In the genomic region with DNA sequence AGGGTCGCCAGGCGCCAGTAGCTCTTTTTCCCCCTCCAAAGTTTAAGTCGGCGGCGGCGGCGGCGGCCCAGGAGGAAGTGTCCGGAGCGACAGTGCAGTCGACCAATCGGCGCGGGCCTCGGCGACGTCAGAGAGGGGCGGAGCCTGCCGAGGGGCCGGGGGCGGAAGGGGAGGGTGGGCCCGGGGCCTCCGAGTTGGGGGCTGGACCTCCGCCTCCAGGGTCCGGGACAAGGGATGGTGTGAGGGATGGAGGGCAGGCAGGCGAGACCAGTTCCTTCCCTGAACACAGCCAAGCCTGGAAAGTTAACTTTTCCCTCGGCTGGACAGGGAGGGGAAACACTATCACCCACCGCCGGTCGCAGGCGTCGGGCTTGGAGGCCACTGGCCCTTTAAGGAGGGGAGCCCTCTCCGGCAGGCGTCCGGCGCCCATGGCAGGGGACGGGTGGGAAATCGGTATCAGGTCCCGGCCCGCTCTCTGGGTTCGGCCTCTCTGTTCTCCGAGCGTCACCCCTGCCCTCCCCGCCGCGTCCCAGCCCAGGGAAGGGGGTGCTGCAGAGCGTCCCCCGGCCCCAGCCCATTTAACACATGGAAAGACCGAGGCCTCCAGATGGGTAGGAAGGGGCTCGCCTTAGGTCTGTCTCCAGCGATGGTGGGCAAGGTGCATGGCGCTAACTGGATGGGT, we compare ENCODE assay signal across 8 cellular contexts. TPM values are rescaled to one million over a fixed set of nuclear protein-coding genes. Genes with fewer than 3 reads are reported as not detected.
DNase-seq lines count a peak whose midpoint lies in the region; ATAC-seq and TF ChIP-seq lines count a peak whose summit lies in the region.

PRKD2 (minus strand) TSS at position 81 of the 682 bp plus-strand sequence. CDS start 744 bp downstream, outside the sequence.

- H3K27ac Mint-ChIP-seq in naive thymus-derived CD4-positive, alpha-beta T cell, result peak within 1 kb of the TSS; percentile 94 to 99 (median 97)
- peak within 1 kb of the TSS; percentile 97 for H3K27ac Mint-ChIP-seq in stimulated activated effector memory CD8-positive, alpha-beta T cell treated with anti-CD3 and anti-CD28 coated beads, Interleukin-12 subunit alpha, Interleukin-12 subunit beta, amount 100 ng/mL, for 72 hours

- H3K27ac ChIP-seq in A673 (ENCODE audit: low read depth, low read length, poor library complexity, severe bottlenecking) (peak within 1 kb of the TSS; percentile 80), HUES6 (ENCODE audit: low read depth, low read length) (peak within 1 kb of the TSS; percentile 49; the same call in 1 of the 2 replicates)
- H3K27ac ChIP-seq in naive thymus-derived CD4-positive, alpha-beta T cell (ENCODE audit: low read depth, low read length), result peak within 1 kb of the TSS; percentile 98

- POLR2A ChIA-PET in A673 (lab: Charles Lee; ENCODE audit: low non-redundant PET), result interaction anchor here (0.6 kb wide), 1 partner anchor 396 kb away, joined by 6 read pairs; no protein-coding TSS in a partner anchor
- POLR2A ChIA-PET in naive thymus-derived CD4-positive, alpha-beta T cell (lab: Charles Lee), result interaction anchor here (0.6 to 1.0 kb wide), 2 partner anchors 105 to 1212 kb away, joined by 3 read pairs; no protein-coding TSS in a partner anchor

- H3K4me3 Mint-ChIP-seq in naive thymus-derived CD4-positive, alpha-beta T cell, result peak within 1 kb of the TSS; percentile 89 to 98 (median 95)
- H3K4me3 Mint-ChIP-seq in stimulated activated effector memory CD8-positive, alpha-beta T cell treated with anti-CD3 and anti-CD28 coated beads, Interleukin-12 subunit alpha, Interleukin-12 subunit beta, amount 100 ng/mL, for 72 hours, result peak within 1 kb of the TSS; percentile 96

- H3K4me3 ChIP-seq in A673 (ENCODE audit: low read depth, low read length, poor library complexity, severe bottlenecking) (peak within 1 kb of the TSS; percentile 73), HUES6 (ENCODE audit: low read depth, low read length) (peak within 1 kb of the TSS; percentile 85)
- H3K4me3 ChIP-seq in naive thymus-derived CD4-positive, alpha-beta T cell (ENCODE audit: low read length), result peak within 1 kb of the TSS; percentile 97

- H3K9me3 Mint-ChIP-seq in naive thymus-derived CD4-positive, alpha-beta T cell, result no peaks in the 10 kb centered on the region
- H3K9me3 Mint-ChIP-seq in stimulated activated effector memory CD8-positive, alpha-beta T cell treated with anti-CD3 and anti-CD28 coated beads, Interleukin-12 subunit alpha, Interleukin-12 subunit beta, amount 100 ng/mL, for 72 hours, result no peaks in the 10 kb centered on the region

- H3K36me3 ChIP-seq in A673 (ENCODE audit: insufficient read depth, low read length, poor library complexity, severe bottlenecking) (peaks cover 18% of the 10 kb centered on the region), HUES6 (ENCODE audit: control insufficient read depth, insufficient read depth, low read length) (peaks cover 35% of the 10 kb centered on the region)
- H3K36me3 ChIP-seq in naive thymus-derived CD4-positive, alpha-beta T cell (ENCODE audit: control insufficient read depth in 2 of 3, insufficient read depth in 3 of 3, low read length in 3 of 3), result peaks cover 0 to 34% (median 0%) of the 10 kb centered on the region in 3 experiments

- H3K4me1 Mint-ChIP-seq in naive thymus-derived CD4-positive, alpha-beta T cell, result peaks cover 30 to 57% (median 45%) of the 10 kb centered on the region in 7 donors
- H3K4me1 Mint-ChIP-seq in stimulated activated effector memory CD8-positive, alpha-beta T cell treated with anti-CD3 and anti-CD28 coated beads, Interleukin-12 subunit alpha, Interleukin-12 subunit beta, amount 100 ng/mL, for 72 hours, result peaks cover 64% of the 10 kb centered on the region

- CTCF ChIA-PET in A673 (lab: Charles Lee), result interaction anchor here (0.6 to 1.0 kb wide), 3 partner anchors 105 to 1195 kb away, joined by 3 to 6 read pairs (median 3); no protein-coding TSS in a partner anchor
- CTCF ChIA-PET in naive thymus-derived CD4-positive, alpha-beta T cell (lab: Charles Lee), result interaction anchor here (0.6 kb wide), 1 partner anchor 1289 kb away, joined by 4 read pairs; no protein-coding TSS in a partner anchor

- H3K27me3 ChIP-seq in A673 (replicated peaks; ENCODE audit: insufficient read depth, low read depth, low read length, poor library complexity) (no peaks in the 10 kb centered on the region), HUES6 (ENCODE audit: control insufficient read depth, insufficient read depth, low read length) (no peaks in the 10 kb centered on the region)
- H3K27me3 ChIP-seq in naive thymus-derived CD4-positive, alpha-beta T cell (ENCODE audit: control insufficient read depth in 2 of 2, insufficient read depth in 2 of 2, low read length in 2 of 2), result no peaks in the 10 kb centered on the region

- no peaks in the 10 kb centered on the region for H3K9me3 ChIP-seq in A673 (ENCODE audit: low read depth, low read length, poor library complexity, severe bottlenecking)
- H3K9me3 ChIP-seq in HUES6 (ENCODE audit: control insufficient read depth, insufficient read depth, low read depth, low read length), result no peaks in the 10 kb centered on the region
- no peaks in the 10 kb centered on the region for H3K9me3 ChIP-seq in naive thymus-derived CD4-positive, alpha-beta T cell (ENCODE audit: control insufficient read depth in 2 of 3, low read length in 3 of 3)

- peaks cover 0 to 41% (median 0%) of the 10 kb centered on the region in 5 donors for H3K36me3 Mint-ChIP-seq in naive thymus-derived CD4-positive, alpha-beta T cell
- H3K36me3 Mint-ChIP-seq in stimulated activated effector memory CD8-positive, alpha-beta T cell treated with anti-CD3 and anti-CD28 coated beads, Interleukin-12 subunit alpha, Interleukin-12 subunit beta, amount 100 ng/mL, for 72 hours, result peaks cover 67% of the 10 kb centered on the region

- intact Hi-C loops in A673 (cut with micrococcal nuclease; ENCODE audit: unreplicated experiment), result no loop called here
- intact Hi-C loops in naive thymus-derived CD4-positive, alpha-beta T cell (cut with micrococcal nuclease), result loop anchor here (2.0 to 10.0 kb wide), 6 partner anchors 70 to 768 kb away; partner anchors contain the start of genes BBC3 (in 1 of the 2), INAFM1 (in 1 of the 2), KPTN (in 1 of the 2) and ZC3H4 (in 1 of the 2)

- no peak for TF ChIP-seq CTCF in A673 (conservative IDR thresholded peaks at IDR 0.05; ENCODE audit: low read depth, low read length)

- BruUV-seq in A673 (replicated peaks; lab: Mats Ljungman, UMichigan), result no TSS peak

- peak; percentile 86 for DNase-seq in A673 (ENCODE audit: low spot score)
- DNase-seq in RPMI8226, result peak; percentile 84
- peak; percentile 73 to 82 for DNase-seq in activated T-helper 1 cell treated with anti-CD3 and anti-CD28 coated beads, Interleukin-2, amount 50 U/mL, for 16 hours (ENCODE audit: low read depth in 1 of 2, low spot score in 1 of 2)
- peak; percentile 83 for DNase-seq in fibroblast of gingiva (ENCODE audit: low read depth)
- DNase-seq in naive thymus-derived CD4-positive, alpha-beta T cell, result peak; percentile 68 to 96 (median 80)
- peak; percentile 93 to 96 for DNase-seq in stimulated activated effector memory CD8-positive, alpha-beta T cell treated with anti-CD3 and anti-CD28 coated beads, Interleukin-12 subunit alpha, Interleukin-12 subunit beta, amount 100 ng/mL, for 72 hours (ENCODE audit: low spot score in 2 of 2)

- H3K27me3 Mint-ChIP-seq in naive thymus-derived CD4-positive, alpha-beta T cell, result no peaks in the 10 kb centered on the region

- peak within 1 kb of the TSS; percentile 80 for H3K9ac ChIP-seq in HUES6 (ENCODE audit: low read length)

- ATAC-seq in GM18867 (IDR thresholded peaks at IDR 0.05; ENCODE audit: unreplicated experiment), result peak; percentile 43
- peak; percentile 71 for ATAC-seq in naive thymus-derived CD4-positive, alpha-beta T cell
- peak; percentile 77 for ATAC-seq in stimulated activated effector memory CD8-positive, alpha-beta T cell treated with anti-CD3 and anti-CD28 coated beads, Interleukin-12 subunit alpha, Interleukin-12 subunit beta, amount 100 ng/mL, for 72 hours

- H3K4me1 ChIP-seq in A673 (ENCODE audit: insufficient read depth, low read length, poor library complexity, severe bottlenecking) (peaks cover 20% of the 10 kb centered on the region), HUES6 (ENCODE audit: control insufficient read depth, insufficient read depth, low read length) (peaks cover 20% of the 10 kb centered on the region)
- H3K4me1 ChIP-seq in naive thymus-derived CD4-positive, alpha-beta T cell (ENCODE audit: control insufficient read depth in 2 of 2, insufficient read depth in 2 of 2, low read length in 2 of 2), result peaks cover 29% of the 10 kb centered on the region in 2 donors

RNA-seq across cellular contexts. Expression of gene PRKD2, which starts in this region (rescaled TPM):
- 45.1 and 60.3 TPM in 2 replicates for total RNA-seq in A673 (2021)
- 100 to 1,000 TPM; 120 to 181 (median 123) TPM for total RNA-seq in naive thymus-derived CD4-positive, alpha-beta T cell
- 100 to 1,000 TPM in 1 of 2 donors, 10 to 100 TPM in 1; 39.5 to 105 TPM for polyA plus RNA-seq in naive thymus-derived CD4-positive, alpha-beta T cell

Comparison
In these comparisons a context has a peak if more than half of its experiments do, and no peak if none do; other contexts are left out.
1. Peak in every context shown above with its lines: DNase-seq, ATAC-seq, H3K4me3 ChIP-seq and H3K27ac ChIP-seq.